In genomic region chr10:2202401-2202800, GRCh38 we compare ENCODE assay signal across 29 cellular contexts.
A peak's percentile ranks its signal among the peaks of the same experiment; 100 is the strongest.
DNase-seq lines count a peak whose midpoint lies in the region; ATAC-seq and TF ChIP-seq lines count a peak whose summit lies in the region.
"Had no signal": no experiment of that assay in that cellular context is flagged by ENCODE, and none has a peak within 500 bp of the region (broad histone marks: within the 10 kb centered on the region; RNA-seq: fewer than 3 reads in every experiment).

No MANE protein-coding gene starts in this region.

- DNase-seq in M059J (ENCODE audit: low read depth) (peak; percentile 37), endodermal cell (peak; percentile 62), kidney epithelial cell (ENCODE audit: low read depth) (peak; percentile 29), sciatic nerve (ENCODE audit: low spot score) (no peak), NCI-H524 (lab: John Stamatoyannopoulos, UW) (no peak), Calu3 (no peak), prostate gland (ENCODE audit: low spot score) (no peak)
- DNase-seq: activated CD4-positive, alpha-beta T cell treated with anti-CD3 and anti-CD28 coated beads, Interleukin-2, amount 10 ng/mL, durations not matched to agents 24 days and 14 days; activated naive CD8-positive, alpha-beta T cell treated with anti-CD3 and anti-CD28 coated beads, Interleukin-2, amount 50 U/mL, for 24 hours; CD8-positive, alpha-beta T cell; colonic mucosa; DMS79 treated with DMSO at 0.1 percent for 48 hours; Kasumi-1; left colon; midbrain; NCI-H1092 treated with DMSO at 0.1 percent for 48 hours; NCI-H2081 treated with DMSO at 0.1 percent for 48 hours; NCI-H69; psoas muscle; SJCRH30; stimulated activated CD4-positive, alpha-beta T cell treated with anti-CD3 and anti-CD28 coated beads, Interleukin-4, amount 100 ng/mL, for 1 hour; stimulated activated naive CD8-positive, alpha-beta T cell treated with anti-CD3 and anti-CD28 coated beads, Interleukin-15, amount 100 ng/mL, for 72 hours had no signal

- no peak overlapping the region for H3K27ac ChIP-seq in endodermal cell (ENCODE audit: low read depth, low read length)
- no peak overlapping the region for H3K27ac ChIP-seq in prostate gland
- H3K27ac ChIP-seq: colonic mucosa, hepatocyte, psoas muscle, SJCRH30, tibial nerve had no signal

- H3K27ac Mint-ChIP-seq in endodermal cell (peak overlapping the region; percentile 37), Calu3 (ENCODE audit: unreplicated experiment) (no peak overlapping the region)
- H3K27ac Mint-ChIP-seq: activated CD4-positive, alpha-beta T cell treated with anti-CD3 and anti-CD28 coated beads, Interleukin-2, amount 10 ng/mL, durations not matched to agents 24 days and 14 days; activated naive CD8-positive, alpha-beta T cell treated with anti-CD3 and anti-CD28 coated beads, Interleukin-2, amount 50 U/mL, for 24 hours; activated T-helper 17 cell treated with anti-CD3 and anti-CD28 coated beads, Interleukin-2, amount 50 U/mL, for 72 hours; CD8-positive, alpha-beta T cell; stimulated activated naive CD8-positive, alpha-beta T cell treated with anti-CD3 and anti-CD28 coated beads, Interleukin-15, amount 100 ng/mL, for 72 hours; T-helper 1 cell treated with Interleukin-12 subunit alpha and Interleukin-12 subunit beta and Interleukin-4 antibody, amounts not matched to agents 30 μg/mL and 1 μg/mL, for 36 hours had no signal

- 57 to 79% methylated on average over 5 to 8 of the region's 8 CpGs for WGBS in endodermal cell (ENCODE audit: insufficient coverage in 1 of 2, insufficient read length in 1 of 2), 2 experiments
- WGBS in prostate gland = 10% methylated on average over 8 of the region's 8 CpGs

- H3K4me3 Mint-ChIP-seq in endodermal cell (no peak overlapping the region), Calu3 (ENCODE audit: low read depth, unreplicated experiment) (no peak overlapping the region)
- H3K4me3 Mint-ChIP-seq: activated CD4-positive, alpha-beta T cell treated with anti-CD3 and anti-CD28 coated beads, Interleukin-2, amount 10 ng/mL, durations not matched to agents 24 days and 14 days; activated naive CD8-positive, alpha-beta T cell treated with anti-CD3 and anti-CD28 coated beads, Interleukin-2, amount 50 U/mL, for 24 hours; activated T-helper 17 cell treated with anti-CD3 and anti-CD28 coated beads, Interleukin-2, amount 50 U/mL, for 72 hours; CD8-positive, alpha-beta T cell; nephron; stimulated activated naive CD8-positive, alpha-beta T cell treated with anti-CD3 and anti-CD28 coated beads, Interleukin-15, amount 100 ng/mL, for 72 hours; T-helper 1 cell treated with Interleukin-12 subunit alpha and Interleukin-12 subunit beta and Interleukin-4 antibody, amounts not matched to agents 30 μg/mL and 1 μg/mL, for 36 hours had no signal

- H3K4me1 ChIP-seq in endodermal cell (ENCODE audit: control insufficient read depth, insufficient read depth, low read length) (peaks cover 4% of the 10 kb centered on the region), prostate gland (replicated peaks) (no peaks in the 10 kb centered on the region)
- H3K4me1 ChIP-seq: colonic mucosa, psoas muscle, SJCRH30, tibial nerve had no signal

- no peaks in the 10 kb centered on the region for H3K36me3 ChIP-seq in endodermal cell (ENCODE audit: control insufficient read depth, insufficient read depth, low read length)
- no peaks in the 10 kb centered on the region for H3K36me3 ChIP-seq in kidney epithelial cell (ENCODE audit: control insufficient read depth, insufficient read depth, low read length)
- no peaks in the 10 kb centered on the region for H3K36me3 ChIP-seq in prostate gland
- H3K36me3 ChIP-seq: colonic mucosa, SJCRH30, tibial nerve had no signal

- peaks cover 8% of the 10 kb centered on the region for H3K9me3 ChIP-seq in endodermal cell (ENCODE audit: control insufficient read depth, low read length)
- H3K9me3 ChIP-seq in prostate gland = no peaks in the 10 kb centered on the region
- H3K9me3 ChIP-seq: colonic mucosa, psoas muscle, SJCRH30 had no signal

- H3K27me3 Mint-ChIP-seq in endodermal cell (ENCODE audit: insufficient read depth) = no peaks in the 10 kb centered on the region
- H3K27me3 Mint-ChIP-seq in Calu3 (ENCODE audit: unreplicated experiment) = no peaks in the 10 kb centered on the region
- H3K27me3 Mint-ChIP-seq: activated CD4-positive, alpha-beta T cell treated with anti-CD3 and anti-CD28 coated beads, Interleukin-2, amount 10 ng/mL, durations not matched to agents 24 days and 14 days; activated T-helper 17 cell treated with anti-CD3 and anti-CD28 coated beads, Interleukin-2, amount 50 U/mL, for 72 hours; brain; stimulated activated naive CD8-positive, alpha-beta T cell treated with anti-CD3 and anti-CD28 coated beads, Interleukin-15, amount 100 ng/mL, for 72 hours had no signal

- H3K9me3 Mint-ChIP-seq in endodermal cell (peaks cover 11% of the 10 kb centered on the region), Calu3 (ENCODE audit: low read depth, unreplicated experiment) (peaks cover 6% of the 10 kb centered on the region)
- H3K9me3 Mint-ChIP-seq: activated CD4-positive, alpha-beta T cell treated with anti-CD3 and anti-CD28 coated beads, Interleukin-2, amount 10 ng/mL, durations not matched to agents 24 days and 14 days; activated T-helper 17 cell treated with anti-CD3 and anti-CD28 coated beads, Interleukin-2, amount 50 U/mL, for 72 hours; stimulated activated naive CD8-positive, alpha-beta T cell treated with anti-CD3 and anti-CD28 coated beads, Interleukin-15, amount 100 ng/mL, for 72 hours; T-helper 1 cell treated with Interleukin-12 subunit alpha and Interleukin-12 subunit beta and Interleukin-4 antibody, amounts not matched to agents 30 μg/mL and 1 μg/mL, for 36 hours had no signal

- H3K4me1 Mint-ChIP-seq in endodermal cell (peaks cover 11% of the 10 kb centered on the region), Calu3 (ENCODE audit: low read depth, unreplicated experiment) (no peaks in the 10 kb centered on the region)
- H3K4me1 Mint-ChIP-seq: activated CD4-positive, alpha-beta T cell treated with anti-CD3 and anti-CD28 coated beads, Interleukin-2, amount 10 ng/mL, durations not matched to agents 24 days and 14 days; activated naive CD8-positive, alpha-beta T cell treated with anti-CD3 and anti-CD28 coated beads, Interleukin-2, amount 50 U/mL, for 24 hours; activated T-helper 17 cell treated with anti-CD3 and anti-CD28 coated beads, Interleukin-2, amount 50 U/mL, for 72 hours; nephron; stimulated activated naive CD8-positive, alpha-beta T cell treated with anti-CD3 and anti-CD28 coated beads, Interleukin-15, amount 100 ng/mL, for 72 hours had no signal

- TF ChIP-seq CTCF in endodermal cell (conservative IDR thresholded peaks at IDR 0.05) = no peak
- TF ChIP-seq CTCF in kidney epithelial cell (IDR thresholded peaks at IDR 0.05; ENCODE audit: insufficient read depth, low read length, poor library complexity, severe bottlenecking) = no peak
- TF ChIP-seq CTCF in Calu3 (IDR thresholded peaks at IDR 0.05; ENCODE audit: unreplicated experiment) = no peak
- no peak for TF ChIP-seq CTCF in prostate gland (IDR thresholded peaks at IDR 0.05)

- no peaks in the 10 kb centered on the region for H3K36me3 Mint-ChIP-seq in endodermal cell (ENCODE audit: low read depth)
- no peaks in the 10 kb centered on the region for H3K36me3 Mint-ChIP-seq in Calu3 (ENCODE audit: insufficient read depth, unreplicated experiment)
- H3K36me3 Mint-ChIP-seq: brain; CD8-positive, alpha-beta T cell had no signal

- ATAC-seq in sciatic nerve = peak; percentile 84
- ATAC-seq: activated naive CD8-positive, alpha-beta T cell treated with anti-CD3 and anti-CD28 coated beads, Interleukin-2, amount 50 U/mL, for 24 hours; activated T-helper 17 cell treated with anti-CD3 and anti-CD28 coated beads, Interleukin-2, amount 50 U/mL, for 72 hours; CD8-positive, alpha-beta T cell; HCT116; left colon; psoas muscle; stimulated activated naive CD8-positive, alpha-beta T cell treated with anti-CD3 and anti-CD28 coated beads, Interleukin-15, amount 100 ng/mL, for 72 hours had no signal

- no TSS peak for BruUV-seq in Calu3 (replicated peaks; lab: Mats Ljungman, UMichigan)

- intact Hi-C loops in sciatic nerve (cut with DNase I) (no loop called here), Calu3 (cut with micrococcal nuclease; ENCODE audit: unreplicated experiment) (no loop called here), prostate gland (cut with DNase I) (no loop called here)

- H3K27me3 ChIP-seq in endodermal cell (ENCODE audit: control insufficient read depth, insufficient read depth, low read length, poor library complexity, severe bottlenecking) = no peaks in the 10 kb centered on the region
- no peaks in the 10 kb centered on the region for H3K27me3 ChIP-seq in kidney epithelial cell (ENCODE audit: control insufficient read depth, insufficient read depth, low read length)
- no peaks in the 10 kb centered on the region for H3K27me3 ChIP-seq in prostate gland (replicated peaks; ENCODE audit: insufficient read depth)
- H3K27me3 ChIP-seq: colonic mucosa, hepatocyte, SJCRH30, tibial nerve had no signal

- CTCF ChIA-PET in Calu3 (lab: Charles Lee) = interaction anchor here (0.6 kb wide), 1 partner anchor 746 kb away, joined by 3 read pairs; no protein-coding TSS in a partner anchor

- no peak for TF ChIP-seq POLR2A in prostate gland (IDR thresholded peaks at IDR 0.05)

- H3K4me3 ChIP-seq in endodermal cell (ENCODE audit: low read length) (no peak overlapping the region), kidney epithelial cell (ENCODE audit: low read depth, low read length) (no peak overlapping the region), prostate gland (no peak overlapping the region)
- H3K4me3 ChIP-seq: colonic mucosa, hepatocyte, psoas muscle, SJCRH30, tibial nerve had no signal

- H3K9ac ChIP-seq in endodermal cell (ENCODE audit: extremely low read depth, low read length, poor library complexity, severe bottlenecking) = no peak overlapping the region

Comparison
In these comparisons a context has a peak if more than half of its experiments do, and no peak if none do; other contexts are left out.
1. DNase-seq: peak in M059J (single experiment), endodermal cell (single experiment) and kidney epithelial cell (single experiment); none in sciatic nerve (single experiment), NCI-H524 (0 of 2), Calu3 (single experiment) and prostate gland (single experiment).